16 cellular contexts compared by ENCODE assay signal in the genomic region with DNA sequence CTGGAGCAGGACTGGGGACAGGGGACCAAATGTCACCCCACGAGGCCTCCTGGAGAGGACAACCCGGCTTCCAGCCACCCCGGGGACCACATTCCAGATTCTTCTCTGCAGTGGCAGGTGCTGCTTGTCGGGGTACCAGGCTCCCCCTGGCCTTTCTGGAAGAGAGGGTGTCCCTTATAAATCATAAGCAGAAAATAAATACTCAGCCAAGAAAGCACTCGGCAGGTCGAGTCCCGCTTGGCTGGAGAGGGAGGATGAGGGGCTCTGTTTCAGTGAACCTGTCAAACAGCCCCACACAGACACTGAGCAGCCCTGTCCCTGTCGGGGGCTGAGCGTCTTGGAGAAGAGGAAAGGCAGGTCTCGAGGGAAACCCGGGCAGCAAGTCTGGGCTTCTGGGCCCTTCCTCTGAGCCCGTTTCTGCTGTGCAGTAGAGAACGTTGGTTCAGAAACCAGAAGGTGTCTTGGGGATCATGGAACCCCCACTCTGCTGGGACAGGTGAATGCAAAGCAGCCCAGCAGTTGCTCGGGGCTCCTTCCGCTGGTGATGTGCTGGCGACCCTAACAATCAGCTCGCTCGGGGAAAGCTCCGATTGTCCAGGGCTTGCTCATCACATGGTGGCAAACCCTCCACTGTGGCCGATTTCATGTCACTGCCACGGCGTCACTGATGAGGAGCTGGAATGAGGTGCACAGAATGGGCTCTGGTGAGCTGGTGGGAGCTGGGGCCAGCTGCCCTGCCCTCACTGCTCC. TPM values are rescaled to one million over a fixed set of nuclear protein-coding genes. Genes with fewer than 3 reads are reported as not detected.
DNase-seq lines count a peak whose midpoint lies in the region; FAIRE-seq and TF ChIP-seq lines count a peak whose summit lies in the region.
"Had no signal": no experiment of that assay in that cellular context is flagged by ENCODE, and none has a peak within 500 bp of the region (broad histone marks: within the 10 kb centered on the region; RNA-seq: fewer than 3 reads in every experiment).

No MANE protein-coding gene starts in this region.

- H3K36me3 Mint-ChIP-seq in activated naive CD4-positive, alpha-beta T cell treated with anti-CD3 and anti-CD28 coated beads for 36 hours (ENCODE audit: low read depth): no peaks in the 10 kb centered on the region
- no peaks in the 10 kb centered on the region for H3K36me3 Mint-ChIP-seq in neural progenitor cell
- H3K36me3 Mint-ChIP-seq: CD8-positive, alpha-beta T cell had no signal

- H3K9me3 Mint-ChIP-seq in activated naive CD4-positive, alpha-beta T cell treated with anti-CD3 and anti-CD28 coated beads for 36 hours: no peaks in the 10 kb centered on the region
- H3K9me3 Mint-ChIP-seq in neural progenitor cell: peaks cover 10% of the 10 kb centered on the region
- H3K9me3 Mint-ChIP-seq: CD8-positive, alpha-beta T cell had no signal

- H3K18ac ChIP-seq in trophoblast cell (ENCODE audit: low read length): no peak overlapping the region

- H3K79me1 ChIP-seq in trophoblast cell (ENCODE audit: low read length): no peaks in the 10 kb centered on the region

- no peak overlapping the region for H4K91ac ChIP-seq in trophoblast cell (ENCODE audit: low read depth, low read length)

- TF ChIP-seq CTCF in kidney (IDR thresholded peaks at IDR 0.05; ENCODE audit: borderline replicate concordance, extremely low read depth, insufficient read depth) (no peak), neural progenitor cell (IDR thresholded peaks at IDR 0.05) (no peak)

- peaks cover 0 to 23% (median 4%) of the 10 kb centered on the region in 11 experiments; a peak in 11 of 22 replicates for H3K9me3 ChIP-seq in BLaER1 treated with 17β-estradiol and CSF1 and Interleukin-3, amounts not matched to agents 10 nM and 100 nM (replicated peaks in 1 of 11)
- no peaks in the 10 kb centered on the region for H3K9me3 ChIP-seq in kidney (ENCODE audit: control insufficient read depth in 1 of 2, low read length in 2 of 2)
- H3K9me3 ChIP-seq in trophoblast cell (ENCODE audit: insufficient read depth, low read depth, low read length): peaks cover 9% of the 10 kb centered on the region
- H3K9me3 ChIP-seq in neural progenitor cell (ENCODE audit: low read depth): no peaks in the 10 kb centered on the region
- H3K9me3 ChIP-seq: HAP-1 had no signal

- H3K27me3 ChIP-seq in BLaER1 treated with 17β-estradiol and CSF1 and Interleukin-3, amounts not matched to agents 10 nM and 100 nM: no peaks in the 10 kb centered on the region
- H3K27me3 ChIP-seq in trophoblast cell (ENCODE audit: insufficient read depth, low read length) (no peaks in the 10 kb centered on the region), neural progenitor cell (no peaks in the 10 kb centered on the region)

- H3K4me3 Mint-ChIP-seq in activated naive CD4-positive, alpha-beta T cell treated with anti-CD3 and anti-CD28 coated beads for 36 hours: no peak overlapping the region
- H3K4me3 Mint-ChIP-seq in neural progenitor cell: no peak overlapping the region
- H3K4me3 Mint-ChIP-seq: CD8-positive, alpha-beta T cell had no signal

- no peak overlapping the region for H2AK5ac ChIP-seq in trophoblast cell (ENCODE audit: low read length)

- intact Hi-C loops in kidney (cut with DNase I): no loop called here
- intact Hi-C loops in activated naive CD4-positive, alpha-beta T cell treated with anti-CD3 and anti-CD28 coated beads for 36 hours (cut with micrococcal nuclease): no loop called here

- peaks cover 32% of the 10 kb centered on the region for H3K27me3 Mint-ChIP-seq in activated naive CD4-positive, alpha-beta T cell treated with anti-CD3 and anti-CD28 coated beads for 36 hours (ENCODE audit: low read depth)
- H3K27me3 Mint-ChIP-seq in neural progenitor cell (ENCODE audit: insufficient read depth, low read depth): peaks cover 29% of the 10 kb centered on the region

- no peak overlapping the region for H2BK120ac ChIP-seq in trophoblast cell (ENCODE audit: insufficient read depth, low read length, poor library complexity)

- H3K27ac Mint-ChIP-seq in activated naive CD4-positive, alpha-beta T cell treated with anti-CD3 and anti-CD28 coated beads for 36 hours: no peak overlapping the region
- H3K27ac Mint-ChIP-seq in neural progenitor cell: no peak overlapping the region
- H3K27ac Mint-ChIP-seq: CD8-positive, alpha-beta T cell had no signal

- H3K14ac ChIP-seq in trophoblast cell (ENCODE audit: low read length): no peak overlapping the region

- H3K79me2 ChIP-seq in trophoblast cell (ENCODE audit: control insufficient read depth, insufficient read depth, low read length, poor library complexity) (no peaks in the 10 kb centered on the region), neural progenitor cell (ENCODE audit: low read depth) (no peaks in the 10 kb centered on the region)

- WGBS in trophoblast cell (ENCODE audit: extremely low coverage, insufficient coverage, insufficient read length): no CpG with 5 or more reads among the region's 22 CpGs

- no peak overlapping the region for H3K23ac ChIP-seq in trophoblast cell (ENCODE audit: low read length)

- CTCF ChIA-PET in activated naive CD4-positive, alpha-beta T cell treated with anti-CD3 and anti-CD28 coated beads for 36 hours (lab: Charles Lee): interaction anchor here (0.6 to 1.9 kb wide), 3 partner anchors 15 to 151 kb away, joined by 3 to 6 read pairs (median 5); no protein-coding TSS in a partner anchor

- peak; percentile 54 for DNase-seq in kidney
- DNase-seq in trophoblast cell: no peak
- DNase-seq in DMS 273 (lab: John Stamatoyannopoulos, UW; ENCODE audit: unreplicated experiment): no peak
- no peak for DNase-seq in activated naive CD4-positive, alpha-beta T cell treated with anti-CD3 and anti-CD28 coated beads for 36 hours
- DNase-seq in neural progenitor cell (ENCODE audit: low spot score): no peak
- no peak for DNase-seq in cerebellar cortex (ENCODE audit: low spot score)
- DNase-seq: ACHN; CD8-positive, alpha-beta T cell; COR-L47; DND-41; GDM1 had no signal

- no peak for FAIRE-seq in kidney (lab: Jason Lieb, UNC)
- FAIRE-seq: D721Med, GM12892, H1 had no signal

- no peak overlapping the region for H2BK12ac ChIP-seq in trophoblast cell (ENCODE audit: low read length)

- H3K4me1 Mint-ChIP-seq in activated naive CD4-positive, alpha-beta T cell treated with anti-CD3 and anti-CD28 coated beads for 36 hours (ENCODE audit: low read depth): no peaks in the 10 kb centered on the region
- no peaks in the 10 kb centered on the region for H3K4me1 Mint-ChIP-seq in neural progenitor cell

- 0 out of 20 replicates have a peak overlapping the region, but pooled peaks of 2 of the 10 experiments have one; percentile 2 to 15 for H3K4me3 ChIP-seq in BLaER1 treated with 17β-estradiol and CSF1 and Interleukin-3, amounts not matched to agents 10 nM and 100 nM
- H3K4me3 ChIP-seq in kidney (ENCODE audit: low read length in 2 of 2) (no peak overlapping the region), trophoblast cell (ENCODE audit: low read depth, low read length) (no peak overlapping the region), neural progenitor cell (no peak overlapping the region)
- H3K4me3 ChIP-seq: HAP-1 had no signal

- peak overlapping the region; percentile 47 to 82 (median 75); a peak in 21 of 22 replicates for H3K27ac ChIP-seq in BLaER1 treated with 17β-estradiol and CSF1 and Interleukin-3, amounts not matched to agents 10 nM and 100 nM
- H3K27ac ChIP-seq in kidney (ENCODE audit: low read depth in 2 of 2, low read length in 2 of 2) (no peak overlapping the region), trophoblast cell (ENCODE audit: low read depth, low read length) (no peak overlapping the region), neural progenitor cell (no peak overlapping the region)

- H2BK5ac ChIP-seq in trophoblast cell (ENCODE audit: low read depth, low read length, poor library complexity): no peak overlapping the region

- H3K36me3 ChIP-seq in BLaER1 treated with 17β-estradiol and CSF1 and Interleukin-3, amounts not matched to agents 10 nM and 100 nM: peaks cover 0 to 5% (median 0%) of the 10 kb centered on the region in 11 experiments; a peak in 1 of 22 replicates
- H3K36me3 ChIP-seq in kidney (ENCODE audit: control insufficient read depth in 1 of 2, insufficient read depth in 2 of 2, low read length in 2 of 2) (no peaks in the 10 kb centered on the region), trophoblast cell (ENCODE audit: control insufficient read depth in 1 of 2, insufficient read depth in 2 of 2, low read length in 2 of 2) (no peaks in the 10 kb centered on the region), neural progenitor cell (no peaks in the 10 kb centered on the region)
- H3K36me3 ChIP-seq: HAP-1 had no signal

- peaks cover 85 to 91% (median 88%) of the 10 kb centered on the region in 10 experiments for H3K4me1 ChIP-seq in BLaER1 treated with 17β-estradiol and CSF1 and Interleukin-3, amounts not matched to agents 10 nM and 100 nM
- no peaks in the 10 kb centered on the region for H3K4me1 ChIP-seq in kidney (ENCODE audit: control insufficient read depth in 1 of 2, insufficient read depth in 1 of 2, low read depth in 1 of 2, low read length in 2 of 2)
- H3K4me1 ChIP-seq in trophoblast cell (ENCODE audit: control insufficient read depth in 1 of 2, insufficient read depth in 2 of 2, low read length in 2 of 2): peaks cover 3 to 6% of the 10 kb centered on the region in 2 experiments
- no peaks in the 10 kb centered on the region for H3K4me1 ChIP-seq in neural progenitor cell
- H3K4me1 ChIP-seq: HAP-1 had no signal

- H4K20me1 ChIP-seq in BLaER1 treated with 17β-estradiol and CSF1 and Interleukin-3, amounts not matched to agents 10 nM and 100 nM: no peaks in the 10 kb centered on the region
- no peaks in the 10 kb centered on the region for H4K20me1 ChIP-seq in neural progenitor cell (ENCODE audit: low read depth)

- H3F3A ChIP-seq in neural progenitor cell (ENCODE audit: low read depth): no peaks in the 10 kb centered on the region

- H3K4ac ChIP-seq in trophoblast cell (ENCODE audit: low read depth, low read length): no peak overlapping the region

- H2AFZ ChIP-seq in trophoblast cell (ENCODE audit: insufficient read depth, low read length, poor library complexity) (no peak overlapping the region), neural progenitor cell (replicated peaks) (no peak overlapping the region)

- no peak overlapping the region for H4K8ac ChIP-seq in trophoblast cell (ENCODE audit: low read depth, low read length)

- peak overlapping the region; percentile 38 to 75 (median 61); a peak in 19 of 22 replicates for H3K9ac ChIP-seq in BLaER1 treated with 17β-estradiol and CSF1 and Interleukin-3, amounts not matched to agents 10 nM and 100 nM
- H3K9ac ChIP-seq in kidney (ENCODE audit: low read length in 2 of 2): no peak overlapping the region
- H3K9ac ChIP-seq in trophoblast cell (ENCODE audit: low read length): no peak overlapping the region
- no peak overlapping the region for H3K9ac ChIP-seq in neural progenitor cell

- H4K12ac ChIP-seq in trophoblast cell (ENCODE audit: low read depth, low read length): peak overlapping the region; percentile 19

- H3K4me2 ChIP-seq in BLaER1 treated with 17β-estradiol and CSF1 and Interleukin-3, amounts not matched to agents 10 nM and 100 nM: peak overlapping the region; percentile 71 to 90 (median 86)
- H3K4me2 ChIP-seq in trophoblast cell (ENCODE audit: low read length) (no peak overlapping the region), neural progenitor cell (no peak overlapping the region)

RNA-seq across cellular contexts. Expression of gene COX4I1, which starts 36.6 kb away (rescaled TPM):
- total RNA-seq in kidney: 439 TPM
- polyA plus RNA-seq in kidney (ENCODE audit: insufficient read depth, low read depth, low replicate concordance): 1,996 TPM
- polyA plus RNA-seq in trophoblast cell (2013): 813 and 830 TPM in 2 replicates
- 100 to 1,000 TPM; 563 to 568 TPM for total RNA-seq in activated naive CD4-positive, alpha-beta T cell treated with anti-CD3 and anti-CD28 coated beads for 36 hours
- 308 and 386 TPM in 2 replicates for total RNA-seq in neural progenitor cell (ENCODE audit: low replicate concordance)

RNA-seq across cellular contexts. Expression of gene EMC8, which starts 36.8 kb away (rescaled TPM):
- total RNA-seq in kidney: 20.9 TPM
- polyA plus RNA-seq in kidney (ENCODE audit: insufficient read depth, low read depth, low replicate concordance): 24.7 TPM
- 26.2 and 26.6 TPM in 2 replicates for polyA plus RNA-seq in trophoblast cell (2013)
- 10 to 100 TPM; 28.5 to 31.6 TPM for total RNA-seq in activated naive CD4-positive, alpha-beta T cell treated with anti-CD3 and anti-CD28 coated beads for 36 hours
- 25.1 and 38.7 TPM in 2 replicates for total RNA-seq in neural progenitor cell (ENCODE audit: low replicate concordance)

Comparison
In these comparisons a context has a peak if more than half of its experiments do, and no peak if none do; other contexts are left out.
1. H3K27ac ChIP-seq: peak in BLaER1 treated with 17β-estradiol and CSF1 and Interleukin-3, amounts not matched to agents 10 nM and 100 nM (11 of 11); none in kidney (0 of 2), trophoblast cell (single experiment) and neural progenitor cell (single experiment).
2. H3K4me2 ChIP-seq: peak in BLaER1 treated with 17β-estradiol and CSF1 and Interleukin-3, amounts not matched to agents 10 nM and 100 nM (11 of 11); none in trophoblast cell (single experiment) and neural progenitor cell (single experiment).
3. H3K9ac ChIP-seq: peak in BLaER1 treated with 17β-estradiol and CSF1 and Interleukin-3, amounts not matched to agents 10 nM and 100 nM (11 of 11); none in kidney (0 of 2), trophoblast cell (single experiment) and neural progenitor cell (single experiment).